18 cellular contexts compared by ENCODE assay signal in the genomic region with DNA sequence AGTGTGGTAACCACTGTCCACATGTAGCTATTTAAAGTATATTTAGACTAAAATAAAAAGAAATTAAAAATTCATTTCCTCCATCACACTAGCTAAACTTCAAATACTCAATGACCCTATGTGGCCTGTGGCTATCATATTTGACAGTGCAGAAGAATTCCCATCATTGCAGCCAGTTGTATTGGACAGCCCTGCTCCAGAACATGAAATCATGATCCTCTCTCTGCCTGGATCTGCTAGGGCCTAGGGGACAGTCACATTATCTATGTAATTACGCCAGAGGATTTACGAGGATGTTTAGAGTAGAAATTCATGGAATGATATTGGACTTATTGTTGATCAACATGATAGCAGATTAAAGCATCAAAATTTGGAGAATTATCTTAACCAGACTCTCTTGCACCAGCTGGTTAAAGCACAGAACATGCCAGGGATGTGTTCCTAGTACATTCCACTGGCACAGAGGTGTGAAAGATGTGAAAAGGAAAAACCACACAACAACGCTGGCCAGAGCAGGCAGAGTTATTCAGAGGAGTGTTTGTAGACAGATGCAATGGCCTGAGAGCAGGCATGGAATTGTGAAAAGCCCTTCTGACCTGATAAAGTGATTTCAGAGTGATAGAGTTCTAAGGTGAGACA.
"Had no signal": no experiment of that assay in that cellular context is flagged by ENCODE, and none has a peak within 500 bp of the region (broad histone marks: within the 10 kb centered on the region; RNA-seq: fewer than 3 reads in every experiment).

No MANE protein-coding gene starts in this region.

- H3K9me3 Mint-ChIP-seq: activated naive CD8-positive, alpha-beta T cell treated with anti-CD3 and anti-CD28 coated beads for 36 hours; effector memory CD8-positive, alpha-beta T cell; T-helper 2 cell treated with Interferon-gamma antibody and Interleukin-4, amounts not matched to agents 5 μg/mL and 100 μg/mL, for 36 hours had no signal

- FAIRE-seq: frontal cortex had no signal

- H3K4me3 ChIP-seq: breast epithelium, heart right ventricle, skin epidermis had no signal

- DNase-seq: activated CD4-positive, alpha-beta T cell treated with anti-CD3 and anti-CD28 coated beads, Interleukin-2, amount 50 U/mL, for 1 hour; activated CD4-positive, CD25-positive, alpha-beta regulatory T cell; activated CD8-positive, alpha-beta memory T cell treated with anti-CD3 and anti-CD28 coated beads for 24 hours; activated naive CD8-positive, alpha-beta T cell treated with anti-CD3 and anti-CD28 coated beads for 36 hours; aorta; dermis blood vessel endothelial cell; effector memory CD8-positive, alpha-beta T cell; heart right ventricle; stimulated activated CD4-positive, alpha-beta T cell treated with anti-CD3 and anti-CD28 coated beads, Interleukin-15, amount 100 ng/mL, for 24 hours; stimulated activated CD4-positive, alpha-beta T cell treated with anti-CD3 and anti-CD28 coated beads, Interleukin-4, amount 100 ng/mL, for 24 hours; stimulated activated naive CD4-positive, alpha-beta T cell treated with Interleukin-2 at 50 U/mL for 16 hours; substantia nigra had no signal

- H3K36me3 Mint-ChIP-seq: activated naive CD8-positive, alpha-beta T cell treated with anti-CD3 and anti-CD28 coated beads for 36 hours; type B pancreatic cell had no signal

- H3K27me3 ChIP-seq: breast epithelium, heart right ventricle had no signal

- H3K4me1 ChIP-seq: breast epithelium had no signal

- H3K27ac ChIP-seq: breast epithelium, epithelial cell of prostate, skin epidermis had no signal

- H3K36me3 ChIP-seq: breast epithelium, heart right ventricle had no signal

- H3K27me3 Mint-ChIP-seq: type B pancreatic cell had no signal

- H3K9me3 ChIP-seq: breast epithelium had no signal

- ATAC-seq: effector memory CD8-positive, alpha-beta T cell had no signal

- H3K4me3 Mint-ChIP-seq: activated naive CD8-positive, alpha-beta T cell treated with anti-CD3 and anti-CD28 coated beads for 36 hours; effector memory CD8-positive, alpha-beta T cell; T-helper 2 cell treated with Interferon-gamma antibody and Interleukin-4, amounts not matched to agents 5 μg/mL and 100 μg/mL, for 36 hours; type B pancreatic cell had no signal

- H3K4me1 Mint-ChIP-seq: activated naive CD8-positive, alpha-beta T cell treated with anti-CD3 and anti-CD28 coated beads for 36 hours had no signal

- H3K27ac Mint-ChIP-seq: activated naive CD8-positive, alpha-beta T cell treated with anti-CD3 and anti-CD28 coated beads for 36 hours; effector memory CD8-positive, alpha-beta T cell; T-helper 2 cell treated with Interferon-gamma antibody and Interleukin-4, amounts not matched to agents 5 μg/mL and 100 μg/mL, for 36 hours; type B pancreatic cell had no signal
